17 cellular contexts compared by ENCODE assay signal in genomic region chr3:2452249-2452648, GRCh38.
"Had no signal": no experiment of that assay in that cellular context is flagged by ENCODE, and none has a peak within 500 bp of the region (broad histone marks: within the 10 kb centered on the region; RNA-seq: fewer than 3 reads in every experiment).

No MANE protein-coding gene starts in this region.

- H3K27me3 Mint-ChIP-seq: activated CD8-positive, alpha-beta memory T cell treated with anti-CD3 and anti-CD28 coated beads, Interleukin-2, amount 10 ng/mL, durations not matched to agents 7 days and 5 days had no signal

- H3K27me3 ChIP-seq: heart right ventricle, left lung, ovary, tibial artery, uterus had no signal

- DNase-seq: activated CD4-positive, alpha-beta T cell treated with anti-CD3 and anti-CD28 coated beads, Interleukin-2, amount 50 U/mL, for 48 hours; activated CD4-positive, CD25-positive, alpha-beta regulatory T cell treated with anti-CD3 and anti-CD28 coated beads, Interleukin-2, amount 50 U/mL, for 72 hours; activated CD8-positive, alpha-beta memory T cell treated with anti-CD3 and anti-CD28 coated beads, Interleukin-2, amount 10 ng/mL, durations not matched to agents 7 days and 5 days; activated effector memory CD4-positive, alpha-beta T cell treated with Interleukin-2 at 50 U/mL for 16 hours; activated T-cell treated with anti-CD3 and anti-CD28 coated beads, Interleukin-2, amount 50 U/mL, for 24 hours; central memory CD4-positive, alpha-beta T cell; effector CD4-positive, alpha-beta T cell; heart right ventricle; left lung; ovary; small intestine; tibial artery; uterus had no signal

- H3K4me1 ChIP-seq: left lung, uterus had no signal

- H3K36me3 Mint-ChIP-seq: activated CD8-positive, alpha-beta memory T cell treated with anti-CD3 and anti-CD28 coated beads, Interleukin-2, amount 10 ng/mL, durations not matched to agents 7 days and 5 days; activated naive CD4-positive, alpha-beta T cell treated with anti-CD3 and anti-CD28 coated beads, Interleukin-2, amount 50 U/mL, for 24 hours; stimulated activated effector memory CD8-positive, alpha-beta T cell treated with anti-CD3 and anti-CD28 coated beads, Interleukin-12 subunit alpha, Interleukin-12 subunit beta, amount 100 ng/mL, for 72 hours had no signal

- H3K27ac Mint-ChIP-seq: activated CD8-positive, alpha-beta memory T cell treated with anti-CD3 and anti-CD28 coated beads, Interleukin-2, amount 10 ng/mL, durations not matched to agents 7 days and 5 days; activated naive CD4-positive, alpha-beta T cell treated with anti-CD3 and anti-CD28 coated beads, Interleukin-2, amount 50 U/mL, for 24 hours; activated T-cell treated with anti-CD3 and anti-CD28 coated beads, Interleukin-2, amount 50 U/mL, for 24 hours; stimulated activated effector memory CD8-positive, alpha-beta T cell treated with anti-CD3 and anti-CD28 coated beads, Interleukin-12 subunit alpha, Interleukin-12 subunit beta, amount 100 ng/mL, for 72 hours had no signal

- H3K4me3 Mint-ChIP-seq: activated CD8-positive, alpha-beta memory T cell treated with anti-CD3 and anti-CD28 coated beads, Interleukin-2, amount 10 ng/mL, durations not matched to agents 7 days and 5 days; activated naive CD4-positive, alpha-beta T cell treated with anti-CD3 and anti-CD28 coated beads, Interleukin-2, amount 50 U/mL, for 24 hours; activated T-cell treated with anti-CD3 and anti-CD28 coated beads, Interleukin-2, amount 50 U/mL, for 24 hours; neural crest cell; stimulated activated effector memory CD8-positive, alpha-beta T cell treated with anti-CD3 and anti-CD28 coated beads, Interleukin-12 subunit alpha, Interleukin-12 subunit beta, amount 100 ng/mL, for 72 hours had no signal

- ATAC-seq: activated CD8-positive, alpha-beta memory T cell treated with anti-CD3 and anti-CD28 coated beads, Interleukin-2, amount 10 ng/mL, durations not matched to agents 7 days and 5 days; left lung; stimulated activated effector memory CD8-positive, alpha-beta T cell treated with anti-CD3 and anti-CD28 coated beads, Interleukin-12 subunit alpha, Interleukin-12 subunit beta, amount 100 ng/mL, for 72 hours had no signal

- H3K36me3 ChIP-seq: heart right ventricle, left lung, ovary, tibial artery, uterus had no signal

- H3K27ac ChIP-seq: coronary artery, left lung, ovary, tibial artery, uterus had no signal

- H3K4me1 Mint-ChIP-seq: activated CD8-positive, alpha-beta memory T cell treated with anti-CD3 and anti-CD28 coated beads, Interleukin-2, amount 10 ng/mL, durations not matched to agents 7 days and 5 days; activated naive CD4-positive, alpha-beta T cell treated with anti-CD3 and anti-CD28 coated beads, Interleukin-2, amount 50 U/mL, for 24 hours; neural crest cell; stimulated activated effector memory CD8-positive, alpha-beta T cell treated with anti-CD3 and anti-CD28 coated beads, Interleukin-12 subunit alpha, Interleukin-12 subunit beta, amount 100 ng/mL, for 72 hours had no signal

- H3K4me3 ChIP-seq: coronary artery, heart right ventricle, left lung, ovary, tibial artery, uterus had no signal

- H3K9me3 Mint-ChIP-seq: activated naive CD4-positive, alpha-beta T cell treated with anti-CD3 and anti-CD28 coated beads, Interleukin-2, amount 50 U/mL, for 24 hours; activated T-cell treated with anti-CD3 and anti-CD28 coated beads, Interleukin-2, amount 50 U/mL, for 24 hours; neural crest cell; stimulated activated effector memory CD8-positive, alpha-beta T cell treated with anti-CD3 and anti-CD28 coated beads, Interleukin-12 subunit alpha, Interleukin-12 subunit beta, amount 100 ng/mL, for 72 hours had no signal

- H3K9me3 ChIP-seq: heart right ventricle, left lung, ovary, tibial artery, uterus had no signal
